In genomic region chr9:136698681-136699246, GRCh38 we compare ENCODE assay signal across 1 cellular context.
TF ChIP-seq lines count a peak whose summit lies in the region.

No MANE protein-coding gene starts in this region.

TF ChIP-seq in HepG2, 621 proteins besides CTCF, POLR2A, EP300 and RAD21 (continued from another document and continues in another):
- TF ChIP-seq ZNF503 (CRISPR knock-in tag; IDR thresholded peaks at IDR 0.05) (no peak), AKNA (CRISPR knock-in tag; IDR thresholded peaks at IDR 0.05; ENCODE audit: borderline replicate concordance) (no peak), MYPOP (CRISPR knock-in tag; IDR thresholded peaks at IDR 0.05) (no peak), HMG20A (CRISPR knock-in tag; IDR thresholded peaks at IDR 0.05; ENCODE audit: borderline replicate concordance) (no peak), RFXAP (CRISPR knock-in tag; IDR thresholded peaks at IDR 0.05; ENCODE audit: borderline replicate concordance) (no peak), NFE2 (CRISPR knock-in tag; IDR thresholded peaks at IDR 0.05) (no peak), RXRB (CRISPR knock-in tag; IDR thresholded peaks at IDR 0.05; ENCODE audit: borderline replicate concordance) (0 out of 2 replicates have a peak, but pooled peaks have one; percentile 43), RORA (CRISPR knock-in tag; IDR thresholded peaks at IDR 0.05) (no peak), YEATS2 (CRISPR knock-in tag; IDR thresholded peaks at IDR 0.05; ENCODE audit: borderline replicate concordance) (no peak), MXI1 (IDR thresholded peaks at IDR 0.05; ENCODE audit: borderline replicate concordance, low read depth, low read length) (no peak), BCL6 (CRISPR knock-in tag; IDR thresholded peaks at IDR 0.05) (peak; percentile 96), ZNF709 (CRISPR knock-in tag; IDR thresholded peaks at IDR 0.05) (no peak), NR2F2 (IDR thresholded peaks at IDR 0.05; ENCODE audit: borderline replicate concordance, low read depth) (0 out of 2 replicates have a peak, but pooled peaks have one; percentile 33), HDAC2 (CRISPR knock-in tag; IDR thresholded peaks at IDR 0.05) (0 out of 2 replicates have a peak, but pooled peaks have one; percentile 10), ZNF660 (CRISPR knock-in tag; IDR thresholded peaks at IDR 0.05; ENCODE audit: borderline replicate concordance, low read depth) (no peak), ZNF530 (CRISPR knock-in tag; IDR thresholded peaks at IDR 0.05; ENCODE audit: low read depth) (no peak), ZNF710 (CRISPR knock-in tag; IDR thresholded peaks at IDR 0.05; ENCODE audit: borderline replicate concordance) (no peak), HOXD1 (CRISPR knock-in tag; IDR thresholded peaks at IDR 0.05) (no peak), ZBTB25 (CRISPR knock-in tag; IDR thresholded peaks at IDR 0.05) (no peak), STAT5B (CRISPR knock-in tag; IDR thresholded peaks at IDR 0.05) (no peak), ZC3H13 (CRISPR knock-in tag; IDR thresholded peaks at IDR 0.05) (no peak), CREBL2 (CRISPR knock-in tag; IDR thresholded peaks at IDR 0.05; ENCODE audit: borderline replicate concordance) (no peak), NR3C1 (CRISPR knock-in tag; IDR thresholded peaks at IDR 0.05) (no peak), ZNF33A (CRISPR knock-in tag; IDR thresholded peaks at IDR 0.05; ENCODE audit: borderline replicate concordance) (no peak), GZF1 (CRISPR knock-in tag; IDR thresholded peaks at IDR 0.05) (no peak), GATA4 (IDR thresholded peaks at IDR 0.05; ENCODE audit: borderline replicate concordance, low read depth) (peak; percentile 10; the same call in 1 of the 2 replicates), ZSCAN12 (CRISPR knock-in tag; IDR thresholded peaks at IDR 0.05) (no peak), ZBTB8A (CRISPR knock-in tag; IDR thresholded peaks at IDR 0.05; ENCODE audit: borderline replicate concordance, low read depth) (no peak), ZBTB7B (CRISPR knock-in tag; IDR thresholded peaks at IDR 0.05) (0 out of 2 replicates have a peak, but pooled peaks have one; percentile 24), ARNTL (CRISPR knock-in tag; IDR thresholded peaks at IDR 0.05) (0 out of 2 replicates have a peak, but pooled peaks have one; percentile 54), ZNF782 (CRISPR knock-in tag; IDR thresholded peaks at IDR 0.05; ENCODE audit: borderline replicate concordance) (no peak), ZNF841 (CRISPR knock-in tag; IDR thresholded peaks at IDR 0.05; ENCODE audit: borderline replicate concordance) (no peak), ZNF441 (CRISPR knock-in tag; IDR thresholded peaks at IDR 0.05; ENCODE audit: borderline replicate concordance) (no peak), ZSCAN22 (CRISPR knock-in tag; IDR thresholded peaks at IDR 0.05) (no peak), NR2C2 (CRISPR knock-in tag; IDR thresholded peaks at IDR 0.05; ENCODE audit: borderline replicate concordance) (no peak)
- TF ChIP-seq, protein P1, sequence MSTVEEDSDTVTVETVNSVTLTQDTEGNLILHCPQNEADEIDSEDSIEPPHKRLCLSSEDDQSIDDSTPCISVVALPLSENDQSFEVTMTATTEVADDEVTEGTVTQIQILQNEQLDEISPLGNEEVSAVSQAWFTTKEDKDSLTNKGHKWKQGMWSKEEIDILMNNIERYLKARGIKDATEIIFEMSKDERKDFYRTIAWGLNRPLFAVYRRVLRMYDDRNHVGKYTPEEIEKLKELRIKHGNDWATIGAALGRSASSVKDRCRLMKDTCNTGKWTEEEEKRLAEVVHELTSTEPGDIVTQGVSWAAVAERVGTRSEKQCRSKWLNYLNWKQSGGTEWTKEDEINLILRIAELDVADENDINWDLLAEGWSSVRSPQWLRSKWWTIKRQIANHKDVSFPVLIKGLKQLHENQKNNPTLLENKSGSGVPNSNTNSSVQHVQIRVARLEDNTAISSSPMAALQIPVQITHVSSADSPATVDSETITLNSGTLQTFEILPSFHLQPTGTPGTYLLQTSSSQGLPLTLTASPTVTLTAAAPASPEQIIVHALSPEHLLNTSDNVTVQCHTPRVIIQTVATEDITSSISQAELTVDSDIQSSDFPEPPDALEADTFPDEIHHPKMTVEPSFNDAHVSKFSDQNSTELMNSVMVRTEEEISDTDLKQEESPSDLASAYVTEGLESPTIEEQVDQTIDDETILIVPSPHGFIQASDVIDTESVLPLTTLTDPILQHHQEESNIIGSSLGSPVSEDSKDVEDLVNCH (CRISPR knock-in tag; IDR thresholded peaks at IDR 0.05): no peak
- TF ChIP-seq, protein P2, sequence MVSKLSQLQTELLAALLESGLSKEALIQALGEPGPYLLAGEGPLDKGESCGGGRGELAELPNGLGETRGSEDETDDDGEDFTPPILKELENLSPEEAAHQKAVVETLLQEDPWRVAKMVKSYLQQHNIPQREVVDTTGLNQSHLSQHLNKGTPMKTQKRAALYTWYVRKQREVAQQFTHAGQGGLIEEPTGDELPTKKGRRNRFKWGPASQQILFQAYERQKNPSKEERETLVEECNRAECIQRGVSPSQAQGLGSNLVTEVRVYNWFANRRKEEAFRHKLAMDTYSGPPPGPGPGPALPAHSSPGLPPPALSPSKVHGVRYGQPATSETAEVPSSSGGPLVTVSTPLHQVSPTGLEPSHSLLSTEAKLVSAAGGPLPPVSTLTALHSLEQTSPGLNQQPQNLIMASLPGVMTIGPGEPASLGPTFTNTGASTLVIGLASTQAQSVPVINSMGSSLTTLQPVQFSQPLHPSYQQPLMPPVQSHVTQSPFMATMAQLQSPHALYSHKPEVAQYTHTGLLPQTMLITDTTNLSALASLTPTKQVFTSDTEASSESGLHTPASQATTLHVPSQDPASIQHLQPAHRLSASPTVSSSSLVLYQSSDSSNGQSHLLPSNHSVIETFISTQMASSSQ (IDR thresholded peaks at IDR 0.05; ENCODE audit: low read depth): no peak
- TF ChIP-seq, protein P2 (CRISPR knock-in tag; IDR thresholded peaks at IDR 0.05; ENCODE audit: borderline replicate concordance): no peak
- TF ChIP-seq, protein P3, sequence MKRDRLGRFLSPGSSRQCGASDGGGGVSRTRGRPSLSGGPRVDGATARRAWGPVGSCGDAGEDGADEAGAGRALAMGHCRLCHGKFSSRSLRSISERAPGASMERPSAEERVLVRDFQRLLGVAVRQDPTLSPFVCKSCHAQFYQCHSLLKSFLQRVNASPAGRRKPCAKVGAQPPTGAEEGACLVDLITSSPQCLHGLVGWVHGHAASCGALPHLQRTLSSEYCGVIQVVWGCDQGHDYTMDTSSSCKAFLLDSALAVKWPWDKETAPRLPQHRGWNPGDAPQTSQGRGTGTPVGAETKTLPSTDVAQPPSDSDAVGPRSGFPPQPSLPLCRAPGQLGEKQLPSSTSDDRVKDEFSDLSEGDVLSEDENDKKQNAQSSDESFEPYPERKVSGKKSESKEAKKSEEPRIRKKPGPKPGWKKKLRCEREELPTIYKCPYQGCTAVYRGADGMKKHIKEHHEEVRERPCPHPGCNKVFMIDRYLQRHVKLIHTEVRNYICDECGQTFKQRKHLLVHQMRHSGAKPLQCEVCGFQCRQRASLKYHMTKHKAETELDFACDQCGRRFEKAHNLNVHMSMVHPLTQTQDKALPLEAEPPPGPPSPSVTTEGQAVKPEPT (CRISPR knock-in tag; IDR thresholded peaks at IDR 0.05; ENCODE audit: low read depth): no peak
- TF ChIP-seq, protein P4, sequence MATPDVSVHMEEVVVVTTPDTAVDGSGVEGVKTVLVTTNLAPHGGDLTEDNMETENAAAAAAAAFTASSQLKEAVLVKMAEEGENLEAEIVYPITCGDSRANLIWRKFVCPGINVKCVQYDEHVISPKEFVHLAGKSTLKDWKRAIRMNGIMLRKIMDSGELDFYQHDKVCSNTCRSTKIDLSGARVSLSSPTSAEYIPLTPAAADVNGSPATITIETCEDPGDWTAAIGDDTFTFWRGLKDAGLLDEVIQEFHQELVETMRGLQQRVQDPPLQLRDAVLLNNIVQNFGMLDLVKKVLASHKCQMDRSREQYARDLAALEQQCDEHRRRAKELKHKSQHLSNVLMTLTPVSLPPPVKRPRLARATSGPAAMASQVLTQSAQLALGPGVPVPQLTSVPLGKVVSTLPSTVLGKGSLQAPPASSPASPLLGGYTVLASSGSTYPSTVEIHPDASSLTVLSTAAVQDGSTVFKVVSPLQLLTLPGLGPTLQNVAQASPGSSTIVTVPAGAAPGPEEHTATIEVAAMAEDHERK (CRISPR knock-in tag; IDR thresholded peaks at IDR 0.05; ENCODE audit: low read depth): no peak
